ENCODE assay signal across 8 cellular contexts in the genomic region with DNA sequence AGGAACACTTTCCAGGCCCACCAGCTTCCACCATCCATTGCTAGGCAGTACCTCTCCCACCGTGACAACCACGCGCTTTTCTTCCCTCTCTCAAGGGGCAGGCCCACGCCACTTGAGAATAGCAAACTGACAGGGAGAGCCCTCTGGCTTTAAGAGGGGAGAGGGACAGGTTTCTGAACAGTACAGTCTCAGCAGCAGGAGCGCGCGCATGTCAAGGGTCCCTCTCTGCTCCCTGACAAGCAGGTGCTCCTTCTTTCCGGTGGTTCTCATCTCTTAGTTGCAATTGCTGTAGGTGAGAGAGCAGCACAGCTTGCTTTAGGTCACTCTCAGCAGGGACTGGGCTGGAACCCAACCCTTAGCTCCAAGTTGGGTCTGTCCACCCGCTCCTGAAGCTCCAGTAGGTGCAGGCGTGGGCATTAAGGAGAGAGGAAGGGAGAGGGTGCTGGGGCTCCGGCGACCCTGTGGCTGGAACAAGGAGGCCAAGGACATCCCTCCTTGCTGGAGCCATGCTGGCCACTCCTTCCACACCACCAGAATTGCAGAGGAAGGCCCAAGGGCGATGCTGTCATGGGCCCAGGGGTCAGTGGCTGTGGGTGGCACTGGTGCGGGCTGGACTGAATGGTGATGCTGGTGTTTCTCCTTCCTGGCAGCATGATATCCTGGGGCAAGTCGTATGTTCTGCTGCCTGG. TPM values are rescaled to one million over a fixed set of nuclear protein-coding genes. Genes with fewer than 3 reads are reported as not detected.
DNase-seq lines count a peak whose midpoint lies in the region; ATAC-seq lines count a peak whose summit lies in the region.

No MANE protein-coding gene starts in this region.

- H3K9me3 ChIP-seq in CD8-positive, alpha-beta memory T cell (ENCODE audit: low read length) = no peaks in the 10 kb centered on the region
- no peaks in the 10 kb centered on the region for H3K9me3 ChIP-seq in iPS-18c (ENCODE audit: control insufficient read depth, insufficient read depth, low read length)

- H3K27ac Mint-ChIP-seq in CD8-positive, alpha-beta memory T cell = peak overlapping the region; percentile 86 to 99 (median 94)

- peaks cover 0 to 27% (median 3%) of the 10 kb centered on the region in 3 donors for H3K36me3 Mint-ChIP-seq in CD8-positive, alpha-beta memory T cell

- CTCF ChIA-PET in CD8-positive, alpha-beta memory T cell (lab: Charles Lee) = interaction anchor here (1.1 to 2.0 kb wide), 8 partner anchors 11 to 897 kb away, joined by 3 to 13 read pairs (median 6); a partner anchor contains a TSS

- H3K27me3 ChIP-seq in CD8-positive, alpha-beta memory T cell (ENCODE audit: insufficient read depth, low read length, poor library complexity, severe bottlenecking) = no peaks in the 10 kb centered on the region

- peaks cover 0 to 3% (median 0%) of the 10 kb centered on the region in 5 donors for H3K9me3 Mint-ChIP-seq in CD8-positive, alpha-beta memory T cell

- 63 to 70% (median 70%) methylated on average over 15 of the region's 15 CpGs for WGBS in adipose tissue, 3 donors

- POLR2A ChIA-PET in CD8-positive, alpha-beta memory T cell (lab: Charles Lee) = interaction anchor here (0.5 to 2.2 kb wide), 6 partner anchors 8 to 539 kb away, joined by 4 to 19 read pairs (median 6); a partner anchor contains a TSS

- peaks cover 12% of the 10 kb centered on the region for H3K36me3 ChIP-seq in CD8-positive, alpha-beta memory T cell (ENCODE audit: insufficient read depth, low read length)

- H3K27ac ChIP-seq in CD8-positive, alpha-beta memory T cell (ENCODE audit: low read depth, low read length) = peak overlapping the region; percentile 83
- peak overlapping the region; percentile 74 for H3K27ac ChIP-seq in adipose tissue (ENCODE audit: low read depth, low read length)

- H3K27me3 Mint-ChIP-seq in CD8-positive, alpha-beta memory T cell = peaks cover 0 to 3% of the 10 kb centered on the region in 2 donors

- H3K4me1 ChIP-seq in CD8-positive, alpha-beta memory T cell (ENCODE audit: insufficient read depth, low read length) = peaks cover 15% of the 10 kb centered on the region

- peak overlapping the region; percentile 80 to 93 (median 83) for H3K4me3 Mint-ChIP-seq in CD8-positive, alpha-beta memory T cell

- no peak for DNase-seq in CD8-positive, alpha-beta memory T cell
- DNase-seq in stimulated activated CD8-positive, alpha-beta memory T cell treated with anti-CD3 and anti-CD28 coated beads, Interleukin-4, amount 100 ng/mL, for 48 hours = peak; percentile 35
- no peak for DNase-seq in NK-92 treated with Interleukin-12 subunit alpha and Interleukin-12 subunit beta, amount 100 ng/mL, for 24 hours (lab: John Stamatoyannopoulos, UW)
- no peak for DNase-seq in stimulated activated CD4-positive, alpha-beta T cell treated with anti-CD3 and anti-CD28 coated beads, Interleukin-1b, Interleukin-23, amount 100 ng/mL, for 48 hours

- peak overlapping the region; percentile 68 for H3K4me3 ChIP-seq in CD8-positive, alpha-beta memory T cell (ENCODE audit: low read length)
- H3K4me3 ChIP-seq in iPS-18c (ENCODE audit: insufficient read depth, low read depth, low read length) = peak overlapping the region; percentile 52

- H3K4me1 Mint-ChIP-seq in CD8-positive, alpha-beta memory T cell = peaks cover 16 to 24% (median 21%) of the 10 kb centered on the region in 3 donors

- ATAC-seq in HG03432 (IDR thresholded peaks at IDR 0.05; ENCODE audit: unreplicated experiment) (peak; percentile 3), HG02571 (IDR thresholded peaks at IDR 0.05; ENCODE audit: unreplicated experiment) (no peak)

RNA-seq across cellular contexts. Expression of a gene that starts 9.0 kb away (rescaled TPM):
- total RNA-seq in CD8-positive, alpha-beta memory T cell = 10 to 100 TPM; 22.4 to 25.0 TPM
- 3.0 TPM for polyA plus RNA-seq in CD8-positive, alpha-beta memory T cell
- 10 to 100 TPM in 2 of 3 donors, 1 to 10 TPM in 1; 9.5 to 25.1 (median 17.6) TPM for polyA plus RNA-seq in adipose tissue
